Comparison of ENCODE assay signal across 5 cellular contexts in the genomic region with DNA sequence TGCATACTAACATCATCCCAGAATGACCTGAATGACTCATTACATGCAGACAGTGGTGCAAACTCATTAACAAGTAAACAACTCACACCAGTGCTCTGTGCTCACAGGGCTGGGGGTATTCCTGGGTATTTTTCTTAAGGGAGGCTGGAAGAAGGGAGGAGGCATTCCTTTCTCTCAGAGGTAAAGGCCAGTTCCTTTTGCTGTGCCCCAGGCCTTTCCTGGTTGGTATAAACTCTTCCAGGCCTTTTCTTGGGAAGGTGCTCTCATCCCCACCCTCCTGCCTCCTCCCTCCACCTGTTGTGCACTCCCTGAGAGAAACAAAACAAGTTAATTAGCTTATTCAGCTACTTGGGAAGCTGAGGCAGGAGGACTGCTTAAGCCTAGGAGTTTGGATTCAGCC.
A peak's percentile ranks its signal among the peaks of the same experiment; 100 is the strongest.
DNase-seq lines count a peak whose midpoint lies in the region; TF ChIP-seq lines count a peak whose summit lies in the region.
"Not testable (repeated sequence)": the region's sequence is repeated elsewhere in the genome, so short reads cannot be mapped to it uniquely, and the experiment has no call there.

No MANE protein-coding gene starts in this region.

- POLR2A ChIA-PET in PC-9 (lab: Charles Lee; ENCODE audit: unreplicated experiment), result not testable (repeated sequence)

- H3K36me3 ChIP-seq in PC-9 (ENCODE audit: low read depth); endodermal cell (ENCODE audit: control insufficient read depth, insufficient read depth, low read length); esophagus muscularis mucosa: not testable (repeated sequence)

- not testable (repeated sequence) for H3K27ac ChIP-seq in PC-9; endodermal cell (ENCODE audit: low read depth, low read length); esophagus muscularis mucosa (replicated peaks in 1 of 4)

- H3K4me3 Mint-ChIP-seq in endodermal cell, result not testable (repeated sequence)

- in situ Hi-C loops in Caki2 (cut with HindIII; ENCODE audit: low pct_unique_long_range_greater_than_20kb, low sequenced_read_pairs), result not testable (repeated sequence)

- BruUV-seq in PC-9 (replicated peaks; lab: Mats Ljungman, UMichigan), result not testable (repeated sequence)

- not testable (repeated sequence) for H4K20me1 ChIP-seq in PC-9 (ENCODE audit: insufficient read depth)

- H3K9me3 ChIP-seq in PC-9 (ENCODE audit: insufficient read depth, low read depth); esophagus muscularis mucosa: not testable (repeated sequence)
- peaks cover 78% of the 10 kb centered on the region for H3K9me3 ChIP-seq in endodermal cell (ENCODE audit: control insufficient read depth, low read length)

- not testable (repeated sequence) for H3K4me3 ChIP-seq in PC-9, esophagus muscularis mucosa
- H3K4me3 ChIP-seq in endodermal cell (ENCODE audit: low read length), result peak overlapping the region; percentile 8

- H3F3A ChIP-seq in PC-9 (ENCODE audit: insufficient read depth, low read depth), result not testable (repeated sequence)

- not testable (repeated sequence) for TF ChIP-seq CTCF in PC-9 (conservative IDR thresholded peaks at IDR 0.05); endodermal cell (conservative IDR thresholded peaks at IDR 0.05); esophagus muscularis mucosa (IDR thresholded peaks at IDR 0.05)

- peak; percentile 0 for DNase-seq in AG08395 (ENCODE audit: low spot score)
- peak; percentile 33 for DNase-seq in Caki2 (ENCODE audit: low read depth)
- DNase-seq in PC-9, result peak; percentile 49 to 66
- DNase-seq in endodermal cell, result not testable (repeated sequence)
- peak; percentile 92 for DNase-seq in esophagus muscularis mucosa (ENCODE audit: extremely low spot score)

- H3K4me1 Mint-ChIP-seq in endodermal cell, result not testable (repeated sequence)

- not testable (repeated sequence) for H3K27me3 ChIP-seq in PC-9 (ENCODE audit: insufficient read depth, low read depth); endodermal cell (ENCODE audit: control insufficient read depth, insufficient read depth, low read length, poor library complexity, severe bottlenecking); esophagus muscularis mucosa

- H3K79me2 ChIP-seq in PC-9 (ENCODE audit: low read depth), result not testable (repeated sequence)

- not testable (repeated sequence) for H3K9me2 ChIP-seq in PC-9 (ENCODE audit: insufficient read depth)

- not testable (repeated sequence) for TF ChIP-seq POLR2A in esophagus muscularis mucosa (IDR thresholded peaks at IDR 0.05; ENCODE audit: low read depth)

- not testable (repeated sequence) for H3K9ac ChIP-seq in endodermal cell (ENCODE audit: extremely low read depth, low read length, poor library complexity, severe bottlenecking)

- peaks cover 68% of the 10 kb centered on the region for H3K9me3 Mint-ChIP-seq in endodermal cell

- CTCF ChIA-PET in PC-9 (lab: Charles Lee), result not testable (repeated sequence)

- H3K4me2 ChIP-seq in PC-9, result not testable (repeated sequence)

- H2AFZ ChIP-seq in PC-9, result not testable (repeated sequence)

- TF ChIP-seq EP300 in esophagus muscularis mucosa (IDR thresholded peaks at IDR 0.05), result not testable (repeated sequence)

- H3K36me3 Mint-ChIP-seq in endodermal cell (ENCODE audit: low read depth), result not testable (repeated sequence)

- H3K4me1 ChIP-seq in PC-9 (replicated peaks; ENCODE audit: insufficient read depth), result peaks cover 27% of the 10 kb centered on the region
- not testable (repeated sequence) for H3K4me1 ChIP-seq in endodermal cell (ENCODE audit: control insufficient read depth, insufficient read depth, low read length); esophagus muscularis mucosa

- H3K27ac Mint-ChIP-seq in endodermal cell, result not testable (repeated sequence)

- intact Hi-C loops in PC-9 (cut with micrococcal nuclease; ENCODE audit: unreplicated experiment); esophagus muscularis mucosa (cut with DNase I): not testable (repeated sequence)

- H3K27me3 Mint-ChIP-seq in endodermal cell (ENCODE audit: insufficient read depth), result not testable (repeated sequence)
